ENCODE assay signal across 13 cellular contexts in the genomic region with DNA sequence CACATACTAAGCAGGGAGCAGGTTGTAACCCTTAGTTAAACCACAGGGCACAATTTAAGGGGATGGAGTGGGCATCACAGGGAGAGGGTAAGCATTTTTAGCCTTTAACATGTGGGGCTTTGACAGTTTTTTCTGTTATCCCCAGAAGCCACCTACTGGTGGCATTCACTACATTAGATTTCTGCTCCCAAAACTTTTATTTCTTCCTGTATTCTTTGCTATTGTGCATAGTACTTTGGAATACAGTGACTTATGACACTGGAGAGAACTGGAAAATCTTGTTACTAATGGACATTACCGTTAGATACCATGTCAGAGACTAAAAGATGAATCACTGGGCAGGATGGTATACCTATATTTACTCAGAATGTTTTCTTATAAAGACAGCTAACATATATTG. TPM values are rescaled to one million over a fixed set of nuclear protein-coding genes. Genes with fewer than 3 reads are reported as not detected.
DNase-seq lines count a peak whose midpoint lies in the region; ATAC-seq and TF ChIP-seq lines count a peak whose summit lies in the region.
"Had no signal": no experiment of that assay in that cellular context is flagged by ENCODE, and none has a peak within 500 bp of the region (broad histone marks: within the 10 kb centered on the region; RNA-seq: fewer than 3 reads in every experiment).

No MANE protein-coding gene starts in this region.

- no peak overlapping the region for H3K9ac ChIP-seq in MM.1S (ENCODE audit: low read length)

- H3K4me1 ChIP-seq in DOHH2 (ENCODE audit: control insufficient read depth, low read length) (no peaks in the 10 kb centered on the region), MM.1S (ENCODE audit: low read length) (no peaks in the 10 kb centered on the region)
- H3K4me1 ChIP-seq: gastroesophageal sphincter had no signal

- POLR2A ChIA-PET in activated CD4-positive, alpha-beta T cell treated with anti-CD3 and anti-CD28 coated beads, Interleukin-2, amount 10 ng/mL, durations not matched to agents 7 days and 5 days (lab: Charles Lee), result no interaction called here

- H3F3A ChIP-seq in DOHH2 (ENCODE audit: control insufficient read depth, insufficient read depth) (no peaks in the 10 kb centered on the region), MM.1S (ENCODE audit: insufficient read depth, low read length) (no peaks in the 10 kb centered on the region)

- no peak overlapping the region for H3K4me2 ChIP-seq in DOHH2 (ENCODE audit: low read length)
- no peak overlapping the region for H3K4me2 ChIP-seq in MM.1S (ENCODE audit: low read depth, low read length)

- no peak overlapping the region for H2AFZ ChIP-seq in MM.1S (ENCODE audit: low read length)

- no peaks in the 10 kb centered on the region for H3K36me3 ChIP-seq in DOHH2 (ENCODE audit: control insufficient read depth, low read length)
- no peaks in the 10 kb centered on the region for H3K36me3 ChIP-seq in MM.1S (replicated peaks; ENCODE audit: insufficient read depth, low read length)
- H3K36me3 ChIP-seq: gastroesophageal sphincter had no signal

- no peak for ATAC-seq in GM19463 (IDR thresholded peaks at IDR 0.05; ENCODE audit: unreplicated experiment)
- ATAC-seq: activated CD4-positive, alpha-beta T cell treated with anti-CD3 and anti-CD28 coated beads for 36 hours; gastroesophageal sphincter; left lobe of liver had no signal

- no peak overlapping the region for H3K4me3 ChIP-seq in DOHH2 (ENCODE audit: low read length)
- H3K4me3 ChIP-seq in MM.1S (ENCODE audit: low read length), result no peak overlapping the region
- H3K4me3 ChIP-seq: gastroesophageal sphincter had no signal

- H3K27ac Mint-ChIP-seq in brain, result no peak overlapping the region
- no peak overlapping the region for H3K27ac Mint-ChIP-seq in activated CD4-positive, alpha-beta T cell treated with anti-CD3 and anti-CD28 coated beads, Interleukin-2, amount 10 ng/mL, durations not matched to agents 7 days and 5 days
- H3K27ac Mint-ChIP-seq: activated CD4-positive, alpha-beta T cell treated with anti-CD3 and anti-CD28 coated beads for 36 hours had no signal

- H3K4me3 Mint-ChIP-seq in brain, result no peak overlapping the region
- no peak overlapping the region for H3K4me3 Mint-ChIP-seq in activated CD4-positive, alpha-beta T cell treated with anti-CD3 and anti-CD28 coated beads, Interleukin-2, amount 10 ng/mL, durations not matched to agents 7 days and 5 days
- H3K4me3 Mint-ChIP-seq: activated CD4-positive, alpha-beta T cell treated with anti-CD3 and anti-CD28 coated beads for 36 hours had no signal

- TF ChIP-seq CTCF in DOHH2 (IDR thresholded peaks at IDR 0.05; ENCODE audit: low read depth, low read length, poor library complexity, severe bottlenecking), result peak; percentile 52
- peak; percentile 34 for TF ChIP-seq CTCF in MM.1S (IDR thresholded peaks at IDR 0.05; ENCODE audit: low read length)
- TF ChIP-seq CTCF in brain (conservative IDR thresholded peaks at IDR 0.05), result peak; percentile 13 to 35

- H3K27ac ChIP-seq in DOHH2 (ENCODE audit: low read depth, low read length) (no peak overlapping the region), MM.1S (ENCODE audit: low read length) (no peak overlapping the region)
- H3K27ac ChIP-seq: gastroesophageal sphincter had no signal

- no peaks in the 10 kb centered on the region for H3K27me3 Mint-ChIP-seq in brain
- peaks cover 3% of the 10 kb centered on the region for H3K27me3 Mint-ChIP-seq in activated CD4-positive, alpha-beta T cell treated with anti-CD3 and anti-CD28 coated beads, Interleukin-2, amount 10 ng/mL, durations not matched to agents 7 days and 5 days
- H3K27me3 Mint-ChIP-seq: activated CD4-positive, alpha-beta T cell treated with anti-CD3 and anti-CD28 coated beads for 36 hours had no signal

- H3K27me3 ChIP-seq in DOHH2 (ENCODE audit: control insufficient read depth, low read length) (no peaks in the 10 kb centered on the region), MM.1S (replicated peaks; ENCODE audit: insufficient read depth, low read length) (no peaks in the 10 kb centered on the region)
- H3K27me3 ChIP-seq: gastroesophageal sphincter had no signal

- H3K9me3 Mint-ChIP-seq in brain, result no peaks in the 10 kb centered on the region
- H3K9me3 Mint-ChIP-seq in activated CD4-positive, alpha-beta T cell treated with anti-CD3 and anti-CD28 coated beads, Interleukin-2, amount 10 ng/mL, durations not matched to agents 7 days and 5 days, result no peaks in the 10 kb centered on the region

- H3K79me2 ChIP-seq in DOHH2 (ENCODE audit: control insufficient read depth, low read length), result no peaks in the 10 kb centered on the region
- H3K79me2 ChIP-seq in MM.1S (ENCODE audit: low read length), result no peaks in the 10 kb centered on the region

- peaks cover 20% of the 10 kb centered on the region for H3K4me1 Mint-ChIP-seq in brain
- no peaks in the 10 kb centered on the region for H3K4me1 Mint-ChIP-seq in activated CD4-positive, alpha-beta T cell treated with anti-CD3 and anti-CD28 coated beads, Interleukin-2, amount 10 ng/mL, durations not matched to agents 7 days and 5 days
- H3K4me1 Mint-ChIP-seq: activated CD4-positive, alpha-beta T cell treated with anti-CD3 and anti-CD28 coated beads for 36 hours had no signal

- H4K20me1 ChIP-seq in DOHH2 (ENCODE audit: control insufficient read depth, insufficient read depth, low read depth, low read length) (no peaks in the 10 kb centered on the region), MM.1S (ENCODE audit: insufficient read depth, low read length) (no peaks in the 10 kb centered on the region)

- H3K9me3 ChIP-seq in DOHH2 (ENCODE audit: control insufficient read depth, insufficient read depth, low read length) (no peaks in the 10 kb centered on the region), MM.1S (replicated peaks; ENCODE audit: insufficient read depth, low read length) (no peaks in the 10 kb centered on the region)
- H3K9me3 ChIP-seq: gastroesophageal sphincter had no signal

- no peak for DNase-seq in MM.1S
- peak; percentile 23 for DNase-seq in myocyte (ENCODE audit: low read depth)
- DNase-seq in GDM1 (lab: John Stamatoyannopoulos, UW), result no peak
- DNase-seq in NCI-H187 treated with DMSO at 0.1 percent for 48 hours (lab: John Stamatoyannopoulos, UW), result no peak
- no peak for DNase-seq in activated CD4-positive, alpha-beta T cell treated with anti-CD3 and anti-CD28 coated beads, Interleukin-2, amount 10 ng/mL, durations not matched to agents 7 days and 5 days
- DNase-seq: activated CD4-positive, alpha-beta T cell treated with anti-CD3 and anti-CD28 coated beads for 36 hours; activated gamma-delta T cell had no signal

- no peaks in the 10 kb centered on the region for H3K36me3 Mint-ChIP-seq in brain
- H3K36me3 Mint-ChIP-seq in activated CD4-positive, alpha-beta T cell treated with anti-CD3 and anti-CD28 coated beads, Interleukin-2, amount 10 ng/mL, durations not matched to agents 7 days and 5 days (ENCODE audit: low read depth), result no peaks in the 10 kb centered on the region

- H3K9me2 ChIP-seq in DOHH2 (replicated peaks; ENCODE audit: control insufficient read depth, low read length), result no peaks in the 10 kb centered on the region
- no peaks in the 10 kb centered on the region for H3K9me2 ChIP-seq in MM.1S (replicated peaks; ENCODE audit: insufficient read depth, low read length)

- CTCF ChIA-PET in activated CD4-positive, alpha-beta T cell treated with anti-CD3 and anti-CD28 coated beads, Interleukin-2, amount 10 ng/mL, durations not matched to agents 7 days and 5 days (lab: Charles Lee), result no interaction called here

RNA-seq across cellular contexts. Expression of gene TRIM75, which starts 7.3 kb away (rescaled TPM):
- polyA plus RNA-seq in brain (ENCODE audit: insufficient read depth, low read depth, low replicate concordance), result not detected
- total RNA-seq in myocyte, result not detected in 2 replicates
- 0.13 TPM for polyA plus RNA-seq in myocyte (2012)
- total RNA-seq in activated CD4-positive, alpha-beta T cell treated with anti-CD3 and anti-CD28 coated beads, Interleukin-2, amount 10 ng/mL, durations not matched to agents 7 days and 5 days, result not detected
- total RNA-seq: activated CD4-positive, alpha-beta T cell treated with anti-CD3 and anti-CD28 coated beads for 36 hours; left lobe of liver; NCI-H460 had no signal

RNA-seq across cellular contexts. Expression of gene TRIM60, which starts 29.1 kb away (rescaled TPM):
- polyA plus RNA-seq in brain (ENCODE audit: insufficient read depth, low read depth, low replicate concordance), result not detected
- not detected in 2 replicates for total RNA-seq in myocyte
- not detected for polyA plus RNA-seq in myocyte (2012)
- not detected for total RNA-seq in activated CD4-positive, alpha-beta T cell treated with anti-CD3 and anti-CD28 coated beads, Interleukin-2, amount 10 ng/mL, durations not matched to agents 7 days and 5 days
- total RNA-seq: activated CD4-positive, alpha-beta T cell treated with anti-CD3 and anti-CD28 coated beads for 36 hours; gastroesophageal sphincter; left lobe of liver; NCI-H460 had no signal

RNA-seq across cellular contexts. Expression of gene TMEM192, which starts 51.7 kb away (rescaled TPM):
- polyA plus RNA-seq in brain (ENCODE audit: insufficient read depth, low read depth, low replicate concordance), result 9.2 TPM
- 20.8 and 21.1 TPM in 2 replicates for total RNA-seq in myocyte
- 11.9 TPM for polyA plus RNA-seq in myocyte (2012)
- 1 to 10 TPM; 7.0 to 8.1 TPM for total RNA-seq in activated CD4-positive, alpha-beta T cell treated with anti-CD3 and anti-CD28 coated beads, Interleukin-2, amount 10 ng/mL, durations not matched to agents 7 days and 5 days
